ENCODE assay signal across 8 cellular contexts in genomic region chr19:6198896-6199239, GRCh38.
DNase-seq lines count a peak whose midpoint lies in the region; ATAC-seq and TF ChIP-seq lines count a peak whose summit lies in the region.

No MANE protein-coding gene starts in this region.

- H3K4me1 Mint-ChIP-seq in CD4-positive, alpha-beta T cell (ENCODE audit: low read depth), result peaks cover 10% of the 10 kb centered on the region
- H3K4me1 Mint-ChIP-seq in HFFc6 (ENCODE audit: low read depth), result peaks cover 23% of the 10 kb centered on the region

- DNase-seq in CD4-positive, alpha-beta T cell, result no peak
- DNase-seq in HFFc6 (no peak), right lobe of liver (no peak), upper lobe of left lung (no peak), DMS153 (lab: John Stamatoyannopoulos, UW) (no peak)
- no peak for DNase-seq in activated naive CD4-positive, alpha-beta T cell treated with anti-CD3 and anti-CD28 coated beads, Interleukin-2, amount 50 U/mL, for 72 hours (ENCODE audit: low spot score in 2 of 2)

- H3K36me3 ChIP-seq in right lobe of liver, result no peaks in the 10 kb centered on the region
- H3K36me3 ChIP-seq in upper lobe of left lung, result no peaks in the 10 kb centered on the region

- intact Hi-C loops in CD4-positive, alpha-beta T cell (cut with DNase I, micrococcal nuclease), result loop anchor here (1.0 to 5.0 kb wide), 3 partner anchors 38 to 194 kb away; partner anchors contain the start of gene GTF2F1 (in 1 of the 2)
- intact Hi-C loops in right lobe of liver (cut with DNase I), result no loop called here

- H3K9me3 ChIP-seq in CD4-positive, alpha-beta T cell (ENCODE audit: control insufficient read depth, low read length), result no peaks in the 10 kb centered on the region
- H3K9me3 ChIP-seq in right lobe of liver, result no peaks in the 10 kb centered on the region
- no peaks in the 10 kb centered on the region for H3K9me3 ChIP-seq in upper lobe of left lung

- no peak overlapping the region for H3K27ac ChIP-seq in CD4-positive, alpha-beta T cell (ENCODE audit: low read depth, low read length)
- H3K27ac ChIP-seq in right lobe of liver (no peak overlapping the region), upper lobe of left lung (peak overlapping the region in 3 of 4 donors; percentile 53 to 77 (median 63))

- ATAC-seq in CD4-positive, alpha-beta T cell (ENCODE audit: poor library complexity), result no peak
- ATAC-seq in activated naive CD4-positive, alpha-beta T cell treated with anti-CD3 and anti-CD28 coated beads, Interleukin-2, amount 50 U/mL, for 72 hours, result peak in 1 of 2 donors; percentile 4
- ATAC-seq in right lobe of liver, result no peak
- ATAC-seq in upper lobe of left lung (ENCODE audit: low FRiP score in 2 of 2), result no peak
- no peak for ATAC-seq in HG03342 (IDR thresholded peaks at IDR 0.05; ENCODE audit: unreplicated experiment)
- no peak for ATAC-seq in activated CD4-positive, CD25-positive, alpha-beta regulatory T cell treated with anti-CD3 and anti-CD28 coated beads, Interleukin-2, amount 50 U/mL, for 24 hours

- WGBS in right lobe of liver (ENCODE audit: insufficient coverage, low coverage, low lambda C conversion rate, missing lambda C conversion rate), result 24% methylated on average over 8 of the region's 8 CpGs
- WGBS in upper lobe of left lung, 2 donors, result 18 to 20% methylated on average over 8 of the region's 8 CpGs

- no peaks in the 10 kb centered on the region for H3K9me3 Mint-ChIP-seq in CD4-positive, alpha-beta T cell
- H3K9me3 Mint-ChIP-seq in HFFc6, result peaks cover 4% of the 10 kb centered on the region
- no peaks in the 10 kb centered on the region for H3K9me3 Mint-ChIP-seq in activated naive CD4-positive, alpha-beta T cell treated with anti-CD3 and anti-CD28 coated beads, Interleukin-2, amount 50 U/mL, for 72 hours

- CTCF ChIA-PET in CD4-positive, alpha-beta T cell (lab: Charles Lee), result no interaction called here

- H3K27me3 ChIP-seq in CD4-positive, alpha-beta T cell (ENCODE audit: control insufficient read depth, insufficient read depth, low read length), result no peaks in the 10 kb centered on the region
- H3K27me3 ChIP-seq in right lobe of liver (no peaks in the 10 kb centered on the region), upper lobe of left lung (no peaks in the 10 kb centered on the region)

- H3K4me3 ChIP-seq in right lobe of liver, result peak overlapping the region; percentile 59 to 81 (median 61)
- H3K4me3 ChIP-seq in upper lobe of left lung, result peak overlapping the region; percentile 61 to 70 (median 68)

- TF ChIP-seq POLR2A in right lobe of liver (IDR thresholded peaks at IDR 0.05), result no peak
- TF ChIP-seq POLR2A in upper lobe of left lung (IDR thresholded peaks at IDR 0.05), result no peak

- no peak for TF ChIP-seq CTCF in CD4-positive, alpha-beta T cell (IDR thresholded peaks at IDR 0.05)
- no peak for TF ChIP-seq CTCF in HFFc6 (IDR thresholded peaks at IDR 0.05)
- TF ChIP-seq CTCF in right lobe of liver (IDR thresholded peaks at IDR 0.05), result no peak
- no peak for TF ChIP-seq CTCF in upper lobe of left lung (IDR thresholded peaks at IDR 0.05)

- no peaks in the 10 kb centered on the region for H3K27me3 Mint-ChIP-seq in CD4-positive, alpha-beta T cell
- H3K27me3 Mint-ChIP-seq in HFFc6 (ENCODE audit: insufficient read depth), result peaks cover 2% of the 10 kb centered on the region; the same call in 1 of the 2 replicates

- peak overlapping the region; percentile 79 for H3K27ac Mint-ChIP-seq in CD4-positive, alpha-beta T cell
- H3K27ac Mint-ChIP-seq in HFFc6, result peak overlapping the region; percentile 77
- peak overlapping the region; percentile 92 to 100 for H3K27ac Mint-ChIP-seq in activated naive CD4-positive, alpha-beta T cell treated with anti-CD3 and anti-CD28 coated beads, Interleukin-2, amount 50 U/mL, for 72 hours

- POLR2A ChIA-PET in CD4-positive, alpha-beta T cell (lab: Charles Lee), result interaction anchor here (0.7 to 1.6 kb wide), 3 partner anchors 20 to 478 kb away, joined by 3 to 4 read pairs (median 3); partner anchors contain the start of genes CATSPERD and VMAC

- no peak for TF ChIP-seq EP300 in upper lobe of left lung (IDR thresholded peaks at IDR 0.05)

- H3K36me3 Mint-ChIP-seq in CD4-positive, alpha-beta T cell (ENCODE audit: low read depth), result peaks cover 19% of the 10 kb centered on the region
- H3K36me3 Mint-ChIP-seq in HFFc6 (ENCODE audit: low read depth), result peaks cover 23% of the 10 kb centered on the region
- H3K36me3 Mint-ChIP-seq in activated naive CD4-positive, alpha-beta T cell treated with anti-CD3 and anti-CD28 coated beads, Interleukin-2, amount 50 U/mL, for 72 hours, result peaks cover 13 to 14% of the 10 kb centered on the region in 2 donors

- peaks cover 0 to 8% (median 0%) of the 10 kb centered on the region in 4 donors for H3K4me1 ChIP-seq in right lobe of liver
- peaks cover 16 to 33% (median 25%) of the 10 kb centered on the region in 4 donors for H3K4me1 ChIP-seq in upper lobe of left lung

- peak overlapping the region; percentile 92 for H3K4me3 Mint-ChIP-seq in CD4-positive, alpha-beta T cell
- peak overlapping the region; percentile 100 for H3K4me3 Mint-ChIP-seq in HFFc6

Comparison
In these comparisons a context has a peak if more than half of its experiments do, and no peak if none do; other contexts are left out.
1. H3K27ac ChIP-seq: peak in upper lobe of left lung (3 of 4); none in CD4-positive, alpha-beta T cell (single experiment) and right lobe of liver (0 of 3).
2. intact Hi-C loops: an anchor here in CD4-positive, alpha-beta T cell (1.0 to 5.0 kb wide); none called in right lobe of liver.
3. Peak in every context shown above with its lines, with median percentiles within 50 percentile points of each other: H3K27ac Mint-ChIP-seq.